ENCODE assay signal across 8 cellular contexts in genomic region chr21:44872568-44873355, GRCh38. TPM values are rescaled to one million over a fixed set of nuclear protein-coding genes. Genes with fewer than 3 reads are reported as not detected.
A peak's percentile ranks its signal among the peaks of the same experiment; 100 is the strongest.
DNase-seq lines count a peak whose midpoint lies in the region; ATAC-seq and TF ChIP-seq lines count a peak whose summit lies in the region.

No MANE protein-coding gene starts in this region.

- peaks cover 4% of the 10 kb centered on the region; the same call in 1 of the 2 replicates for H3K36me3 ChIP-seq in PC-9 (ENCODE audit: low read depth)
- no peaks in the 10 kb centered on the region for H3K36me3 ChIP-seq in right lobe of liver
- H3K36me3 ChIP-seq in testis (ENCODE audit: low read depth, missing control alignments), result no peaks in the 10 kb centered on the region

- H3F3A ChIP-seq in PC-9 (ENCODE audit: insufficient read depth, low read depth), result peaks cover 58% of the 10 kb centered on the region

- TF ChIP-seq POLR2A in right lobe of liver (IDR thresholded peaks at IDR 0.05) (no peak), testis (IDR thresholded peaks at IDR 0.05) (no peak)

- no peaks in the 10 kb centered on the region for H3K27me3 Mint-ChIP-seq in activated T-cell treated with anti-CD3 and anti-CD28 coated beads, Interleukin-2, amount 50 U/mL, for 24 hours
- no peaks in the 10 kb centered on the region for H3K27me3 Mint-ChIP-seq in dendritic cell treated with granulocyte-macrophage colony-stimulating factor and Interleukin-4, amounts not matched to agents 40 ng/mL and 50 ng/mL, for 4 days

- DNase-seq in activated T-cell treated with anti-CD3 and anti-CD28 coated beads, Interleukin-2, amount 50 U/mL, for 24 hours, result no peak
- DNase-seq in activated T-cell treated with anti-CD3 and anti-CD28 coated beads, Interleukin-2, amount 50 U/mL, for 1 hour, result no peak
- DNase-seq in PC-9 (no peak), right lobe of liver (peak in 2 of 3 donors; percentile 55 to 69), testis (peak; percentile 57), NCI-H1436 (lab: John Stamatoyannopoulos, UW) (no peak), GM13976 (ENCODE audit: low spot score) (no peak)

- peaks cover 50% of the 10 kb centered on the region for H3K79me2 ChIP-seq in PC-9 (ENCODE audit: low read depth)

- no peaks in the 10 kb centered on the region for H3K9me3 ChIP-seq in PC-9 (ENCODE audit: insufficient read depth, low read depth)
- H3K9me3 ChIP-seq in right lobe of liver, result no peaks in the 10 kb centered on the region
- no peaks in the 10 kb centered on the region for H3K9me3 ChIP-seq in testis

- H3K4me2 ChIP-seq in PC-9, result peak overlapping the region; percentile 97

- H4K20me1 ChIP-seq in PC-9 (ENCODE audit: insufficient read depth), result peaks cover 24% of the 10 kb centered on the region

- no peaks in the 10 kb centered on the region for H3K27me3 ChIP-seq in PC-9 (ENCODE audit: insufficient read depth, low read depth)
- H3K27me3 ChIP-seq in right lobe of liver, result no peaks in the 10 kb centered on the region
- H3K27me3 ChIP-seq in testis, result no peaks in the 10 kb centered on the region

- in situ Hi-C loops in GM13976 (cut with MboI; ENCODE audit: low sequenced_read_pairs, unreplicated experiment), result no loop called here

- H3K4me3 ChIP-seq in PC-9 (peak overlapping the region; percentile 75), right lobe of liver (peak overlapping the region; percentile 70 to 94 (median 82)), testis (peak overlapping the region; percentile 92 to 97)

- H3K27ac Mint-ChIP-seq in activated T-cell treated with anti-CD3 and anti-CD28 coated beads, Interleukin-2, amount 50 U/mL, for 24 hours, result peak overlapping the region; percentile 91
- peak overlapping the region; percentile 100 for H3K27ac Mint-ChIP-seq in dendritic cell treated with granulocyte-macrophage colony-stimulating factor and Interleukin-4, amounts not matched to agents 40 ng/mL and 50 ng/mL, for 4 days

- H3K9me2 ChIP-seq in PC-9 (ENCODE audit: insufficient read depth), result no peaks in the 10 kb centered on the region

- peak in 1 of 4 donors; percentile 1 for ATAC-seq in right lobe of liver

- H3K27ac ChIP-seq in PC-9, result peak overlapping the region; percentile 81
- peak overlapping the region; percentile 81 to 93 (median 88) for H3K27ac ChIP-seq in right lobe of liver
- H3K27ac ChIP-seq in testis, result peak overlapping the region; percentile 73 to 98

- intact Hi-C loops in PC-9 (cut with micrococcal nuclease; ENCODE audit: unreplicated experiment), result loop anchor here (5.0 kb wide), 2 partner anchors 40 to 55 kb away; partner anchors contain the start of gene SUMO3
- intact Hi-C loops in dendritic cell treated with granulocyte-macrophage colony-stimulating factor and Interleukin-4, amounts not matched to agents 40 ng/mL and 50 ng/mL, for 4 days (cut with micrococcal nuclease), result loop anchor here (1.0 to 5.0 kb wide), 3 partner anchors 35 to 70 kb away; partner anchors contain the start of gene UBE2G2
- intact Hi-C loops in right lobe of liver (cut with DNase I), result no loop called here
- intact Hi-C loops in testis (cut with DNase I; ENCODE audit: low total_unique reads), result loop anchor here (5.0 kb wide), 2 partner anchors 55 to 70 kb away; partner anchors contain the start of genes SUMO3 and UBE2G2

- H3K4me3 Mint-ChIP-seq in activated T-cell treated with anti-CD3 and anti-CD28 coated beads, Interleukin-2, amount 50 U/mL, for 24 hours, result peak overlapping the region; percentile 90
- peak overlapping the region; percentile 97 for H3K4me3 Mint-ChIP-seq in dendritic cell treated with granulocyte-macrophage colony-stimulating factor and Interleukin-4, amounts not matched to agents 40 ng/mL and 50 ng/mL, for 4 days

- POLR2A ChIA-PET in PC-9 (lab: Charles Lee; ENCODE audit: unreplicated experiment), result interaction anchor here (0.6 to 1.2 kb wide), 5 partner anchors 10 to 555 kb away, joined by 3 to 11 read pairs (median 7); no protein-coding TSS in a partner anchor

- no TSS peak for BruUV-seq in PC-9 (replicated peaks; lab: Mats Ljungman, UMichigan)

- H3K9me3 Mint-ChIP-seq in activated T-cell treated with anti-CD3 and anti-CD28 coated beads, Interleukin-2, amount 50 U/mL, for 24 hours, result no peaks in the 10 kb centered on the region
- no peaks in the 10 kb centered on the region for H3K9me3 Mint-ChIP-seq in dendritic cell treated with granulocyte-macrophage colony-stimulating factor and Interleukin-4, amounts not matched to agents 40 ng/mL and 50 ng/mL, for 4 days

- H2AFZ ChIP-seq in PC-9, result no peak overlapping the region

- H3K36me3 Mint-ChIP-seq in activated T-cell treated with anti-CD3 and anti-CD28 coated beads, Interleukin-2, amount 50 U/mL, for 24 hours (ENCODE audit: low read depth), result peaks cover 8% of the 10 kb centered on the region
- peaks cover 47% of the 10 kb centered on the region for H3K36me3 Mint-ChIP-seq in dendritic cell treated with granulocyte-macrophage colony-stimulating factor and Interleukin-4, amounts not matched to agents 40 ng/mL and 50 ng/mL, for 4 days (ENCODE audit: low read depth)

- TF ChIP-seq CTCF in PC-9 (conservative IDR thresholded peaks at IDR 0.05), result no peak
- TF ChIP-seq CTCF in right lobe of liver (IDR thresholded peaks at IDR 0.05), result no peak
- no peak for TF ChIP-seq CTCF in testis (IDR thresholded peaks at IDR 0.05)
- no peak for TF ChIP-seq CTCF in GM13976 (IDR thresholded peaks at IDR 0.05; ENCODE audit: borderline replicate concordance, control extremely low read depth, extremely low read depth, insufficient read depth, missing control alignments)

- H3K4me1 Mint-ChIP-seq in activated T-cell treated with anti-CD3 and anti-CD28 coated beads, Interleukin-2, amount 50 U/mL, for 24 hours (ENCODE audit: low read depth), result peaks cover 64% of the 10 kb centered on the region
- peaks cover 72% of the 10 kb centered on the region for H3K4me1 Mint-ChIP-seq in dendritic cell treated with granulocyte-macrophage colony-stimulating factor and Interleukin-4, amounts not matched to agents 40 ng/mL and 50 ng/mL, for 4 days (ENCODE audit: low read depth)

- CTCF ChIA-PET in PC-9 (lab: Charles Lee), result interaction anchor here (0.6 kb wide), 1 partner anchor 27 kb away, joined by 3 read pairs; no protein-coding TSS in a partner anchor

- WGBS in right lobe of liver (ENCODE audit: insufficient coverage, low coverage, low lambda C conversion rate, missing lambda C conversion rate), result 8% methylated on average over 5 of the region's 66 CpGs
- WGBS in testis, 2 donors, result 0 to 2% methylated on average over 24 to 54 of the region's 66 CpGs

- H3K4me1 ChIP-seq in PC-9 (replicated peaks; ENCODE audit: insufficient read depth), result peaks cover 57% of the 10 kb centered on the region
- peaks cover 0 to 57% (median 25%) of the 10 kb centered on the region in 4 donors for H3K4me1 ChIP-seq in right lobe of liver
- H3K4me1 ChIP-seq in testis, result peaks cover 36% of the 10 kb centered on the region

RNA-seq across cellular contexts. Expression of gene PTTG1IP, which starts 0.7 kb away (rescaled TPM):
- total RNA-seq in PC-9 (2021) (162 and 174 TPM in 2 replicates), right lobe of liver (100 to 1,000 TPM in 3 of 6 experiments, 10 to 100 TPM in 3; 54.3 to 195 (median 140) TPM), testis (100 to 1,000 TPM; 190 to 195 TPM)
- polyA plus RNA-seq in testis (ENCODE audit: insufficient read depth, low read depth, low replicate concordance), result 171 TPM

RNA-seq across cellular contexts. Expression of gene ITGB2, which starts 47.9 kb away (rescaled TPM):
- 3.6 and 6.0 TPM in 2 replicates for total RNA-seq in PC-9 (2021)
- total RNA-seq in right lobe of liver, result 10 to 100 TPM; 12.9 to 61.8 (median 36.6) TPM
- 10 to 100 TPM in 1 of 2 donors, 1 to 10 TPM in 1; 5.6 to 29.5 TPM for total RNA-seq in testis
- polyA plus RNA-seq in testis (ENCODE audit: insufficient read depth, low read depth, low replicate concordance), result 27.4 TPM

RNA-seq across cellular contexts. Expression of gene SUMO3, which starts 54.9 kb away (rescaled TPM):
- total RNA-seq in PC-9 (2021), result 79.6 and 81.5 TPM in 2 replicates
- 10 to 100 TPM; 33.4 to 41.2 (median 36.6) TPM for total RNA-seq in right lobe of liver
- 10 to 100 TPM; 69.9 to 87.9 TPM for total RNA-seq in testis
- 93.0 TPM for polyA plus RNA-seq in testis (ENCODE audit: insufficient read depth, low read depth, low replicate concordance)

Comparison
In these comparisons a context has a peak if more than half of its experiments do, and no peak if none do; other contexts are left out.
1. DNase-seq: peak in right lobe of liver (2 of 3) and testis (single experiment); none in activated T-cell treated with anti-CD3 and anti-CD28 coated beads, Interleukin-2, amount 50 U/mL, for 24 hours (single experiment), activated T-cell treated with anti-CD3 and anti-CD28 coated beads, Interleukin-2, amount 50 U/mL, for 1 hour (single experiment), PC-9 (0 of 2), NCI-H1436 (single experiment) and GM13976 (single experiment).
2. intact Hi-C loops: an anchor here in PC-9 (5.0 kb wide), dendritic cell treated with granulocyte-macrophage colony-stimulating factor and Interleukin-4, amounts not matched to agents 40 ng/mL and 50 ng/mL, for 4 days (1.0 to 5.0 kb wide) and testis (5.0 kb wide); none called in right lobe of liver.
3. Peak in every context shown above with its lines, with median percentiles within 50 percentile points of each other: H3K27ac ChIP-seq and H3K4me3 ChIP-seq.